ENCODE assay signal across 1 cellular context in the genomic region with DNA sequence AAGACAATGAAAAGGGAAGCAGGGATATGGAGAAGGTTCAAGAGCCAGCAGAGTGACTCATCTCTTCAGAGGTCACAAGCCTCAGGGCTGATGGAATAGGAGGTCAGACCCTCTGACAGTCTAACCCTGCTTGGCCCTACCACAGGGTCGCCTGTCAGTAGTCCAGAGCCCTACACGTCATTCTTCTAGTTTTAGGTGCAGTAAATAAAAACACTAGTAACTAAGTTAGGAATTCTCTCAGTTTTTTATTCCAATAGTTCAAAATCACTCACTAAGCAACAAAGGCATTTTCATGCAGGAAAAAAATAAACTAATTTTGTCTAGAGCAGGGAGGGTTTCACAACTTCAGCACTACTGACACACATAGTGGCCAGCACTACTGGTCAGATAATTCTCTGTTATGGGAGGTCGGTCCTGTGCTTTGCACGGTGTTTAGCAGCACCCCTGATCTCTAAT.
TF ChIP-seq lines count a peak whose summit lies in the region.

No MANE protein-coding gene starts in this region.

TF ChIP-seq in A549, 52 proteins besides CTCF, POLR2A, EP300 and RAD21 (continued from another document):
- no peak for TF ChIP-seq JUN (IDR thresholded peaks at IDR 0.05)
TF ChIP-seq in A549: peak in this region for 0.
